Comparison of ENCODE assay signal across 22 cellular contexts in the genomic region with DNA sequence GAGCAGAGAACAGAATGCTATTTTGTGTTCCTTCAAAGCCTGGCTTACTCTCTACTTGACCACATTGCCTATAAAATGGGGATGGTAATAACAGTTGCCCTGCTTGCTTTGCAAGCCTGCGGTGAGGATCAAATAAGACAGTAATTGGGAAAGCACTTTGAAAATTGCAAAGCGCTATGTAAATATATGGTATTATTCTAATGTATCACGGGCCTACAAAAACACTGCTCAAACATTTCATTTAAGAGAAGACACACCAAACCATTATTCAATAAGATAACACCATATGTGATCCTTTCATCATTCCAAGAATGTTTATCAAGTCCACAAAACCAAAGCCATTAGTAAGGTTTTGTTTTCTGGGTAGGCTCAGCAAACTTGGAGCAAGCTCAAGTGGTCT.
DNase-seq lines count a peak whose midpoint lies in the region; ATAC-seq, FAIRE-seq and TF ChIP-seq lines count a peak whose summit lies in the region.
"Had no signal": no experiment of that assay in that cellular context is flagged by ENCODE, and none has a peak within 500 bp of the region (broad histone marks: within the 10 kb centered on the region; RNA-seq: fewer than 3 reads in every experiment).

No MANE protein-coding gene starts in this region.

- no peaks in the 10 kb centered on the region for H3K27me3 Mint-ChIP-seq in astrocyte (ENCODE audit: low read depth, unreplicated experiment)

- H3F3A ChIP-seq in SK-N-SH (replicated peaks; ENCODE audit: insufficient read depth): no peaks in the 10 kb centered on the region

- TF ChIP-seq EP300 in SK-N-SH (IDR thresholded peaks at IDR 0.05; ENCODE audit: borderline replicate concordance in 1 of 2, low read depth in 1 of 2, low read length in 1 of 2): no peak

- peaks cover 40% of the 10 kb centered on the region for H3K4me1 Mint-ChIP-seq in astrocyte (ENCODE audit: low read depth, unreplicated experiment)
- H3K4me1 Mint-ChIP-seq: T-cell had no signal

- WGBS in SK-N-SH (ENCODE audit: low lambda C conversion rate): 96% methylated on average over 3 of the region's 3 CpGs

- H3K27me3 ChIP-seq in SK-N-SH (ENCODE audit: insufficient read depth): no peaks in the 10 kb centered on the region
- H3K27me3 ChIP-seq in astrocyte (ENCODE audit: insufficient read depth, low read length): no peaks in the 10 kb centered on the region
- H3K27me3 ChIP-seq: BE2C had no signal

- no peaks in the 10 kb centered on the region for H3K9me2 ChIP-seq in SK-N-SH

- H4K20me1 ChIP-seq in SK-N-SH (ENCODE audit: insufficient read depth): no peaks in the 10 kb centered on the region
- H4K20me1 ChIP-seq in astrocyte (ENCODE audit: insufficient read depth, low read length): peaks cover 6% of the 10 kb centered on the region

- POLR2A ChIA-PET in SK-N-SH (lab: Yijun Ruan, JAX): no interaction called here

- no peak overlapping the region for H3K9ac ChIP-seq in SK-N-SH
- no peak overlapping the region for H3K9ac ChIP-seq in astrocyte (ENCODE audit: low read length)
- H3K9ac ChIP-seq: GM23248 had no signal

- CTCF ChIA-PET in SK-N-SH (lab: Yijun Ruan, JAX): interaction anchor here (2.3 kb wide), 1 partner anchor 23 kb away, joined by 5 read pairs; no protein-coding TSS in a partner anchor

- TF ChIP-seq CTCF in SK-N-SH (IDR thresholded peaks at IDR 0.05): no peak
- no peak for TF ChIP-seq CTCF in astrocyte (IDR thresholded peaks at IDR 0.05; ENCODE audit: insufficient read depth, low read depth, low read length)

- H3K4me1 ChIP-seq in SK-N-SH (ENCODE audit: control insufficient read depth in 1 of 2, insufficient read depth in 2 of 2, low read depth in 1 of 2, low read length in 1 of 2) (peaks cover 7 to 11% of the 10 kb centered on the region in 2 experiments; a peak in 3 of 4 replicates), astrocyte (ENCODE audit: insufficient read depth, low read length) (peaks cover 21% of the 10 kb centered on the region)
- H3K4me1 ChIP-seq: BE2C, HAP-1 had no signal

- no peak overlapping the region for H3K4me2 ChIP-seq in SK-N-SH
- no peak overlapping the region for H3K4me2 ChIP-seq in astrocyte (ENCODE audit: low read length)

- TF ChIP-seq RAD21 in SK-N-SH (IDR thresholded peaks at IDR 0.05; ENCODE audit: low read length): no peak

- H3K9me3 Mint-ChIP-seq in astrocyte (ENCODE audit: unreplicated experiment): no peaks in the 10 kb centered on the region
- H3K9me3 Mint-ChIP-seq: T-cell had no signal

- no peak overlapping the region for H3K4me3 Mint-ChIP-seq in astrocyte (ENCODE audit: unreplicated experiment)
- H3K4me3 Mint-ChIP-seq: T-cell had no signal

- H3K36me3 ChIP-seq in SK-N-SH (replicated peaks in 1 of 2; ENCODE audit: control insufficient read depth in 1 of 2, insufficient read depth in 2 of 2, low read length in 1 of 2): no peaks in the 10 kb centered on the region
- H3K36me3 ChIP-seq in astrocyte (ENCODE audit: insufficient read depth, low read length): no peaks in the 10 kb centered on the region
- H3K36me3 ChIP-seq: BE2C, HAP-1 had no signal

- no peak overlapping the region for H3K27ac Mint-ChIP-seq in astrocyte (ENCODE audit: unreplicated experiment)
- H3K27ac Mint-ChIP-seq: T-cell had no signal

- H3K9me3 ChIP-seq in SK-N-SH (no peaks in the 10 kb centered on the region), astrocyte (ENCODE audit: insufficient read depth, low read depth, low read length) (no peaks in the 10 kb centered on the region)
- H3K9me3 ChIP-seq: BE2C, HAP-1 had no signal

- H3K79me2 ChIP-seq in SK-N-SH (ENCODE audit: insufficient read depth) (no peaks in the 10 kb centered on the region), astrocyte (ENCODE audit: insufficient read depth, low read length) (no peaks in the 10 kb centered on the region)

- H3K36me3 Mint-ChIP-seq in astrocyte (ENCODE audit: low read depth, unreplicated experiment): no peaks in the 10 kb centered on the region
- H3K36me3 Mint-ChIP-seq: T-cell had no signal

- FAIRE-seq in astrocyte (lab: Jason Lieb, UNC): no peak
- FAIRE-seq: GM12892, HTR-8/SVneo had no signal

- no peak overlapping the region for H2AFZ ChIP-seq in SK-N-SH (ENCODE audit: low read depth)
- H2AFZ ChIP-seq in astrocyte (ENCODE audit: low read depth, low read length): no peak overlapping the region
- H2AFZ ChIP-seq: GM23248 had no signal

- ATAC-seq in SK-N-SH treated with all-trans-retinoic acid at 6 μM for 48 hours: no peak
- ATAC-seq: T-cell had no signal

- H3K4me3 ChIP-seq in SK-N-SH (ENCODE audit: low read depth in 2 of 2, low read length in 1 of 2) (no peak overlapping the region), astrocyte (ENCODE audit: insufficient read depth, low read depth, low read length) (no peak overlapping the region)
- H3K4me3 ChIP-seq: GM23248, HAP-1, SK-N-MC had no signal

- DNase-seq in SK-N-SH (no peak), NCI-H526 treated with DMSO at 0.1 percent for 48 hours (lab: John Stamatoyannopoulos, UW) (peak; percentile 1), astrocyte (ENCODE audit: low read depth) (peak; percentile 67), G401 (ENCODE audit: low spot score) (no peak), DMS 273 treated with DMSO at 0.1 percent for 48 hours (lab: John Stamatoyannopoulos, UW) (no peak), NCI-H1436 (lab: John Stamatoyannopoulos, UW) (no peak)
- DNase-seq: BE2C, DMS79 treated with DMSO at 0.1 percent for 48 hours, GM23248, KG1, NCI-H1092 treated with DMSO at 0.1 percent for 48 hours, NCI-H187, NCI-H2171 treated with DMSO at 0.1 percent for 48 hours, NCI-H82, SHP77 treated with DMSO at 0.1 percent for 48 hours, T-cell had no signal

- in situ Hi-C loops in G401 (cut with HindIII; ENCODE audit: low sequenced_read_pairs): no loop called here

- H3K27ac ChIP-seq in SK-N-SH (ENCODE audit: low read depth in 2 of 2, low read length in 1 of 2) (no peak overlapping the region), astrocyte (ENCODE audit: low read depth, low read length) (no peak overlapping the region)
- H3K27ac ChIP-seq: GM23248, RWPE1, SK-N-MC had no signal

TF ChIP-seq in SK-N-SH treated with all-trans-retinoic acid at 6 μM for 48 hours, 23 proteins besides CTCF, POLR2A, EP300 and RAD21:
- TF ChIP-seq ISL1 (CRISPR knock-in tag; IDR thresholded peaks at IDR 0.05): peak; percentile 28
- TF ChIP-seq ZNF70 (CRISPR knock-in tag; IDR thresholded peaks at IDR 0.05): no peak

TF ChIP-seq in SK-N-SH, 30 proteins besides CTCF, POLR2A, EP300 and RAD21 (continues in another document):
- TF ChIP-seq CHD2 (IDR thresholded peaks at IDR 0.05; ENCODE audit: low read length, partially characterized antibody) (no peak), NFIC (IDR thresholded peaks at IDR 0.05; ENCODE audit: borderline replicate concordance) (no peak), JUND (IDR thresholded peaks at IDR 0.05) (no peak), MEF2A (IDR thresholded peaks at IDR 0.05; ENCODE audit: borderline replicate concordance, low read depth) (no peak), MXI1 (IDR thresholded peaks at IDR 0.05; ENCODE audit: low read depth, low read length) (no peak), NRF1 (IDR thresholded peaks at IDR 0.05; ENCODE audit: low read depth, low read length) (no peak), TAF1 (IDR thresholded peaks at IDR 0.05; ENCODE audit: borderline replicate concordance, low read depth, low read length) (no peak), FOXJ3 (CRISPR knock-in tag; IDR thresholded peaks at IDR 0.05) (no peak), TCF12 (IDR thresholded peaks at IDR 0.05) (no peak), RCOR1 (IDR thresholded peaks at IDR 0.05; ENCODE audit: low read length) (no peak), FOXM1 (IDR thresholded peaks at IDR 0.05; ENCODE audit: low read depth) (no peak), GABPA (IDR thresholded peaks at IDR 0.05; ENCODE audit: low read depth) (no peak), POLR2AphosphoS5 (IDR thresholded peaks at IDR 0.05; ENCODE audit: low read depth, low read length) (no peak), GATA2 (CRISPR knock-in tag; IDR thresholded peaks at IDR 0.05) (no peak), TEAD4 (IDR thresholded peaks at IDR 0.05; ENCODE audit: borderline replicate concordance, insufficient read depth) (no peak)
- TF ChIP-seq, protein P1, sequence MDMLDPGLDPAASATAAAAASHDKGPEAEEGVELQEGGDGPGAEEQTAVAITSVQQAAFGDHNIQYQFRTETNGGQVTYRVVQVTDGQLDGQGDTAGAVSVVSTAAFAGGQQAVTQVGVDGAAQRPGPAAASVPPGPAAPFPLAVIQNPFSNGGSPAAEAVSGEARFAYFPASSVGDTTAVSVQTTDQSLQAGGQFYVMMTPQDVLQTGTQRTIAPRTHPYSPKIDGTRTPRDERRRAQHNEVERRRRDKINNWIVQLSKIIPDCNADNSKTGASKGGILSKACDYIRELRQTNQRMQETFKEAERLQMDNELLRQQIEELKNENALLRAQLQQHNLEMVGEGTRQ (IDR thresholded peaks at IDR 0.05; ENCODE audit: borderline replicate concordance, low read depth, low read length): no peak
- TF ChIP-seq, protein P2, sequence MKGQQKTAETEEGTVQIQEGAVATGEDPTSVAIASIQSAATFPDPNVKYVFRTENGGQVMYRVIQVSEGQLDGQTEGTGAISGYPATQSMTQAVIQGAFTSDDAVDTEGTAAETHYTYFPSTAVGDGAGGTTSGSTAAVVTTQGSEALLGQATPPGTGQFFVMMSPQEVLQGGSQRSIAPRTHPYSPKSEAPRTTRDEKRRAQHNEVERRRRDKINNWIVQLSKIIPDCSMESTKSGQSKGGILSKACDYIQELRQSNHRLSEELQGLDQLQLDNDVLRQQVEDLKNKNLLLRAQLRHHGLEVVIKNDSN (IDR thresholded peaks at IDR 0.05; ENCODE audit: borderline replicate concordance, low read depth): no peak
- TF ChIP-seq, protein P3, sequence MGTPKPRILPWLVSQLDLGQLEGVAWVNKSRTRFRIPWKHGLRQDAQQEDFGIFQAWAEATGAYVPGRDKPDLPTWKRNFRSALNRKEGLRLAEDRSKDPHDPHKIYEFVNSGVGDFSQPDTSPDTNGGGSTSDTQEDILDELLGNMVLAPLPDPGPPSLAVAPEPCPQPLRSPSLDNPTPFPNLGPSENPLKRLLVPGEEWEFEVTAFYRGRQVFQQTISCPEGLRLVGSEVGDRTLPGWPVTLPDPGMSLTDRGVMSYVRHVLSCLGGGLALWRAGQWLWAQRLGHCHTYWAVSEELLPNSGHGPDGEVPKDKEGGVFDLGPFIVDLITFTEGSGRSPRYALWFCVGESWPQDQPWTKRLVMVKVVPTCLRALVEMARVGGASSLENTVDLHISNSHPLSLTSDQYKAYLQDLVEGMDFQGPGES (IDR thresholded peaks at IDR 0.05; ENCODE audit: low read depth, low read length): no peak

Comparison
In these comparisons a context has a peak if more than half of its experiments do, and no peak if none do; other contexts are left out.
1. DNase-seq: peak in NCI-H526 treated with DMSO at 0.1 percent for 48 hours (single experiment) and astrocyte (single experiment); none in SK-N-SH (single experiment), G401 (single experiment), DMS 273 treated with DMSO at 0.1 percent for 48 hours (single experiment) and NCI-H1436 (single experiment).